Comparison of ENCODE assay signal across 8 cellular contexts in genomic region chr21:34613679-34614442, GRCh38. TPM values are rescaled to one million over a fixed set of nuclear protein-coding genes. Genes with fewer than 3 reads are reported as not detected.
DNase-seq lines count a peak whose midpoint lies in the region; ATAC-seq and TF ChIP-seq lines count a peak whose summit lies in the region.

No MANE protein-coding gene starts in this region.

- H3K4me2 ChIP-seq in trophoblast cell (ENCODE audit: low read length): peak overlapping the region; percentile 75

- H3K27ac ChIP-seq in trophoblast cell (ENCODE audit: low read depth, low read length): no peak overlapping the region

- H3K23ac ChIP-seq in trophoblast cell (ENCODE audit: low read length): no peak overlapping the region

- CTCF ChIA-PET in activated CD4-positive, alpha-beta T cell treated with anti-CD3 and anti-CD28 coated beads for 36 hours (lab: Charles Lee): interaction anchor here (0.6 to 3.7 kb wide), 6 partner anchors 9 to 390 kb away, joined by 3 to 20 read pairs (median 5); no protein-coding TSS in a partner anchor
- CTCF ChIA-PET in WTC11 (lab: Charles Lee): interaction anchor here (2.6 to 3.6 kb wide), 2 partner anchors 11 to 104 kb away, joined by 8 to 26 read pairs; no protein-coding TSS in a partner anchor

- peak overlapping the region; percentile 30 for H4K8ac ChIP-seq in trophoblast cell (ENCODE audit: low read depth, low read length)

- H3K79me2 ChIP-seq in trophoblast cell (ENCODE audit: control insufficient read depth, insufficient read depth, low read length, poor library complexity): no peaks in the 10 kb centered on the region

- ATAC-seq in activated CD4-positive, alpha-beta T cell treated with anti-CD3 and anti-CD28 coated beads for 36 hours: no peak
- ATAC-seq in WTC11 (no peak), HG03354 (IDR thresholded peaks at IDR 0.05; ENCODE audit: poor library complexity, severe bottlenecking, unreplicated experiment) (no peak), GM21825 (IDR thresholded peaks at IDR 0.05; ENCODE audit: unreplicated experiment) (no peak)

- no peak overlapping the region for H2BK12ac ChIP-seq in trophoblast cell (ENCODE audit: low read length)

- peak overlapping the region; percentile 74 for H3K4me3 ChIP-seq in fibroblast of pulmonary artery (replicated peaks; ENCODE audit: low read depth, low read length)
- peak overlapping the region; percentile 89 for H3K4me3 ChIP-seq in trophoblast cell (ENCODE audit: low read depth, low read length)

- no peak overlapping the region for H2BK120ac ChIP-seq in trophoblast cell (ENCODE audit: insufficient read depth, low read length, poor library complexity)

- H2BK5ac ChIP-seq in trophoblast cell (ENCODE audit: low read depth, low read length, poor library complexity): no peak overlapping the region

- no peaks in the 10 kb centered on the region for H3K27me3 Mint-ChIP-seq in activated CD4-positive, alpha-beta T cell treated with anti-CD3 and anti-CD28 coated beads for 36 hours
- H3K27me3 Mint-ChIP-seq in WTC11 (ENCODE audit: low read depth): peaks cover 44% of the 10 kb centered on the region

- no peak overlapping the region for H3K18ac ChIP-seq in trophoblast cell (ENCODE audit: low read length)

- TF ChIP-seq CTCF in WTC11 (IDR thresholded peaks at IDR 0.05): no peak
- no peak for TF ChIP-seq CTCF in fibroblast of pulmonary artery (IDR thresholded peaks at IDR 0.05; ENCODE audit: low read length, missing control alignments)

- peak overlapping the region; percentile 77 for H2AFZ ChIP-seq in trophoblast cell (ENCODE audit: insufficient read depth, low read length, poor library complexity)

- no peak overlapping the region for H2AK5ac ChIP-seq in trophoblast cell (ENCODE audit: low read length)

- intact Hi-C loops in activated CD4-positive, alpha-beta T cell treated with anti-CD3 and anti-CD28 coated beads for 36 hours (cut with DNase I, micrococcal nuclease): loop anchor here (2.0 to 10.0 kb wide), 5 partner anchors 87 to 971 kb away; partner anchors contain the start of genes ATP5PO (in 1 of the 2) and ITSN1 (in 1 of the 2)

- H4K12ac ChIP-seq in trophoblast cell (ENCODE audit: low read depth, low read length): no peak overlapping the region

- no peaks in the 10 kb centered on the region for H3K36me3 Mint-ChIP-seq in activated CD4-positive, alpha-beta T cell treated with anti-CD3 and anti-CD28 coated beads for 36 hours (ENCODE audit: low read depth)
- H3K36me3 Mint-ChIP-seq in WTC11: no peaks in the 10 kb centered on the region

- peak overlapping the region; percentile 5 for H3K27ac Mint-ChIP-seq in activated CD4-positive, alpha-beta T cell treated with anti-CD3 and anti-CD28 coated beads for 36 hours
- no peak overlapping the region for H3K27ac Mint-ChIP-seq in WTC11

- peaks cover 3% of the 10 kb centered on the region for H3K9me3 ChIP-seq in trophoblast cell (ENCODE audit: insufficient read depth, low read depth, low read length)

- H3K9ac ChIP-seq in trophoblast cell (ENCODE audit: low read length): peak overlapping the region; percentile 9

- peaks cover 8% of the 10 kb centered on the region for H3K27me3 ChIP-seq in trophoblast cell (ENCODE audit: insufficient read depth, low read length)

- no peaks in the 10 kb centered on the region for H3K36me3 ChIP-seq in trophoblast cell (ENCODE audit: control insufficient read depth in 1 of 2, insufficient read depth in 2 of 2, low read length in 2 of 2)

- no peak overlapping the region for H3K4ac ChIP-seq in trophoblast cell (ENCODE audit: low read depth, low read length)

- H3K4me1 ChIP-seq in trophoblast cell (ENCODE audit: control insufficient read depth in 1 of 2, insufficient read depth in 2 of 2, low read length in 2 of 2): peaks cover 5 to 6% of the 10 kb centered on the region in 2 experiments

- H4K91ac ChIP-seq in trophoblast cell (ENCODE audit: low read depth, low read length): no peak overlapping the region

- DNase-seq in activated CD4-positive, alpha-beta T cell treated with anti-CD3 and anti-CD28 coated beads for 36 hours: peak; percentile 17
- DNase-seq in activated CD4-positive, alpha-beta T cell treated with anti-CD3 and anti-CD28 coated beads for 1 hour: no peak
- no peak for DNase-seq in WTC11 (ENCODE audit: low spot score)
- no peak for DNase-seq in fibroblast of pulmonary artery (ENCODE audit: low read depth)
- DNase-seq in trophoblast cell: no peak
- DNase-seq in stimulated activated CD4-positive, alpha-beta T cell treated with anti-CD3 and anti-CD28 coated beads, Interleukin-4, amount 100 ng/mL, for 24 hours: no peak

- H3K79me1 ChIP-seq in trophoblast cell (ENCODE audit: low read length): peaks cover 3% of the 10 kb centered on the region

- no CpG with 5 or more reads among the region's 22 CpGs for WGBS in trophoblast cell (ENCODE audit: extremely low coverage, insufficient coverage, insufficient read length)

- POLR2A ChIA-PET in activated CD4-positive, alpha-beta T cell treated with anti-CD3 and anti-CD28 coated beads for 36 hours (lab: Charles Lee): no interaction called here
- POLR2A ChIA-PET in WTC11 (lab: Charles Lee): no interaction called here

- H3K9me3 Mint-ChIP-seq in activated CD4-positive, alpha-beta T cell treated with anti-CD3 and anti-CD28 coated beads for 36 hours (ENCODE audit: low read depth): no peaks in the 10 kb centered on the region
- no peaks in the 10 kb centered on the region for H3K9me3 Mint-ChIP-seq in WTC11

- peaks cover 24% of the 10 kb centered on the region for H3K4me1 Mint-ChIP-seq in activated CD4-positive, alpha-beta T cell treated with anti-CD3 and anti-CD28 coated beads for 36 hours
- H3K4me1 Mint-ChIP-seq in WTC11: peaks cover 7% of the 10 kb centered on the region; the same call in 1 of the 2 replicates

- H3K4me3 Mint-ChIP-seq in activated CD4-positive, alpha-beta T cell treated with anti-CD3 and anti-CD28 coated beads for 36 hours: peak overlapping the region; percentile 75
- peak overlapping the region; percentile 76 for H3K4me3 Mint-ChIP-seq in WTC11

- H3K14ac ChIP-seq in trophoblast cell (ENCODE audit: low read length): no peak overlapping the region

TF ChIP-seq in WTC11, 78 proteins besides CTCF, POLR2A, EP300 and RAD21 (continues in another document):
- TF ChIP-seq NR3C1 (CRISPR knock-in tag; conservative IDR thresholded peaks at IDR 0.05; ENCODE audit: low read depth) (no peak), ATF2 (CRISPR knock-in tag; IDR thresholded peaks at IDR 0.05; ENCODE audit: borderline replicate concordance, low read depth) (no peak), SMAD3 (CRISPR knock-in tag; IDR thresholded peaks at IDR 0.05; ENCODE audit: borderline replicate concordance) (no peak), STAT6 (CRISPR knock-in tag; conservative IDR thresholded peaks at IDR 0.05; ENCODE audit: low read depth) (no peak), ZBTB21 (CRISPR knock-in tag; IDR thresholded peaks at IDR 0.05; ENCODE audit: borderline replicate concordance) (no peak), E2F1 (CRISPR knock-in tag; IDR thresholded peaks at IDR 0.05) (no peak), ATF1 (CRISPR knock-in tag; IDR thresholded peaks at IDR 0.05) (no peak)

RNA-seq across cellular contexts. Expression of gene RCAN1, which starts 1.1 kb away (rescaled TPM):
- 1 to 10 TPM; 9.9 to 10.0 TPM for total RNA-seq in activated CD4-positive, alpha-beta T cell treated with anti-CD3 and anti-CD28 coated beads for 36 hours
- total RNA-seq in WTC11 (2021): 5.4 to 5.9 TPM (median 5.6 TPM) in 3 replicates
- 25.1 and 27.0 TPM in 2 replicates for polyA plus RNA-seq in trophoblast cell (2013)

RNA-seq across cellular contexts. Expression of gene CLIC6, which starts 54.9 kb away (rescaled TPM):
- total RNA-seq in activated CD4-positive, alpha-beta T cell treated with anti-CD3 and anti-CD28 coated beads for 36 hours: under 1 TPM; 0.07 to 0.11 TPM
- total RNA-seq in WTC11 (2021): 1.8 to 3.8 TPM (median 3.7 TPM) in 3 replicates
- polyA plus RNA-seq in trophoblast cell (2013): 0.18 and 0.19 TPM in 2 replicates
